In the genomic region with DNA sequence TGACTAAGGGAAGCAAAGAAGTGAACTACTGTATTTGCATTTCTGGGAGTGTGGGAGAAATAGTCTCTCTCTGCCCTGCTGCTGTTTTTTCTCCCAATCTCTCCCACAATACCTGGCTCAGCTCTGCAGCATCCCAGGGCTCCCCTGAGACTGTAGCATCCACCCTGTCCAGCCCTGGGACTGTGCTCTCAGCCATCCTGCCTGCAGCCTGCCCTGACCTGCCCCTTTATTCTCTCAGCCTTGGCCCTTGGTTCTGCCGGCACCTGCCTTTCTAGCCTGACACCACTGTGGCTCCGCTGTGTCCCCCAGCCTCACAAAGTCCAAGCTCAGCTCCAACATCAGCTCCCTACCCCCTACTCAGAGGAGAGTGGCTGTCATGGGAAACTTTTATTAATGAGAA, we compare ENCODE assay signal across 39 cellular contexts. TPM values are rescaled to one million over a fixed set of nuclear protein-coding genes. Genes with fewer than 3 reads are reported as not detected.
"Had no signal": no experiment of that assay in that cellular context is flagged by ENCODE, and none has a peak within 500 bp of the region (broad histone marks: within the 10 kb centered on the region; RNA-seq: fewer than 3 reads in every experiment).

No MANE protein-coding gene starts in this region.

- H3K4me3 ChIP-seq: ascending aorta, cardiac muscle cell had no signal

- H3K4me1 Mint-ChIP-seq: activated B cell treated with CpG ODN at 0.5 μM for 24 hours; activated CD4-positive, alpha-beta T cell treated with anti-CD3 and anti-CD28 coated beads, Interleukin-2, amount 10 ng/mL, durations not matched to agents 24 days and 14 days; activated naive CD4-positive, alpha-beta T cell treated with anti-CD3 and anti-CD28 coated beads, Interleukin-2, amount 10 ng/mL, durations not matched to agents 7 days and 5 days; activated naive CD4-positive, alpha-beta T cell treated with anti-CD3 and anti-CD28 coated beads, Interleukin-2, amount 50 U/mL, for 24 hours; activated naive CD8-positive, alpha-beta T cell treated with anti-CD3 and anti-CD28 coated beads, Interleukin-2, amount 10 ng/mL, durations not matched to agents 7 days and 5 days; activated naive CD8-positive, alpha-beta T cell treated with anti-CD3 and anti-CD28 coated beads, Interleukin-2, amount 50 U/mL, for 24 hours; activated T-helper 17 cell treated with anti-CD3 and anti-CD28 coated beads, Interleukin-2, amount 50 U/mL, for 72 hours; brain; central memory CD8-positive, alpha-beta T cell had no signal

- H3K36me3 ChIP-seq: ascending aorta, cardiac muscle cell had no signal

- H3K27me3 Mint-ChIP-seq: activated CD4-positive, alpha-beta memory T cell treated with anti-CD3 and anti-CD28 coated beads for 36 hours; activated CD4-positive, alpha-beta T cell treated with anti-CD3 and anti-CD28 coated beads, Interleukin-2, amount 10 ng/mL, durations not matched to agents 24 days and 14 days; activated CD8-positive, alpha-beta T cell treated with anti-CD3 and anti-CD28 coated beads for 36 hours; activated naive CD4-positive, alpha-beta T cell treated with anti-CD3 and anti-CD28 coated beads, Interleukin-2, amount 50 U/mL, for 24 hours; activated naive CD8-positive, alpha-beta T cell; activated naive CD8-positive, alpha-beta T cell treated with anti-CD3 and anti-CD28 coated beads, Interleukin-2, amount 10 ng/mL, durations not matched to agents 7 days and 5 days; activated naive CD8-positive, alpha-beta T cell treated with anti-CD3 and anti-CD28 coated beads, Interleukin-2, amount 50 U/mL, for 24 hours; activated T-helper 17 cell treated with anti-CD3 and anti-CD28 coated beads, Interleukin-2, amount 50 U/mL, for 72 hours had no signal

- H3K27me3 ChIP-seq: ascending aorta, cardiac muscle cell had no signal

- H3K9me3 Mint-ChIP-seq: activated B cell treated with CpG ODN at 0.5 μM for 24 hours; activated CD4-positive, alpha-beta memory T cell treated with anti-CD3 and anti-CD28 coated beads for 36 hours; activated CD4-positive, alpha-beta T cell treated with anti-CD3 and anti-CD28 coated beads, Interleukin-2, amount 10 ng/mL, durations not matched to agents 24 days and 14 days; activated CD8-positive, alpha-beta T cell treated with anti-CD3 and anti-CD28 coated beads for 36 hours; activated naive CD4-positive, alpha-beta T cell treated with anti-CD3 and anti-CD28 coated beads, Interleukin-2, amount 10 ng/mL, durations not matched to agents 7 days and 5 days; activated naive CD4-positive, alpha-beta T cell treated with anti-CD3 and anti-CD28 coated beads, Interleukin-2, amount 50 U/mL, for 24 hours; activated naive CD8-positive, alpha-beta T cell treated with anti-CD3 and anti-CD28 coated beads, Interleukin-2, amount 10 ng/mL, durations not matched to agents 7 days and 5 days; activated naive CD8-positive, alpha-beta T cell treated with anti-CD3 and anti-CD28 coated beads, Interleukin-2, amount 50 U/mL, for 24 hours; activated T-cell treated with anti-CD3 and anti-CD28 coated beads, Interleukin-2, amount 50 U/mL, for 4 hours; activated T-cell treated with anti-CD3 and anti-CD28 coated beads, Interleukin-2, amount 50 U/mL, for 72 hours; activated T-helper 1 cell treated with anti-CD3 and anti-CD28 coated beads, Interleukin-12 subunit alpha, Interleukin-12 subunit beta, Interleukin-2, Interleukin-4 antibody, amounts not matched to agents 30 ng/mL and 10 ng/mL and 1 ng/mL, durations not matched to agents 14 hours and 24 hours and 36 hours; activated T-helper 17 cell treated with anti-CD3 and anti-CD28 coated beads, Interleukin-2, amount 50 U/mL, for 72 hours; brain; central memory CD8-positive, alpha-beta T cell; T-helper 1 cell treated with Interleukin-12 subunit alpha and Interleukin-12 subunit beta and Interleukin-4 antibody, amounts not matched to agents 30 μg/mL and 1 μg/mL, for 36 hours; T-helper 2 cell treated with Interferon-gamma antibody and Interleukin-4, amounts not matched to agents 5 μg/mL and 100 μg/mL, for 36 hours had no signal

- DNase-seq: activated B cell treated with CpG ODN at 0.5 μM for 24 hours; activated CD4-positive, alpha-beta memory T cell treated with anti-CD3 and anti-CD28 coated beads for 36 hours; activated CD4-positive, alpha-beta T cell treated with anti-CD3 and anti-CD28 coated beads for 4 hours; activated CD4-positive, alpha-beta T cell treated with anti-CD3 and anti-CD28 coated beads, Interleukin-2, amount 10 ng/mL, durations not matched to agents 24 days and 14 days; activated CD4-positive, alpha-beta T cell treated with anti-CD3 and anti-CD28 coated beads, Interleukin-2, amount 50 U/mL, for 1 hour; activated CD4-positive, alpha-beta T cell treated with anti-CD3 and anti-CD28 coated beads, Interleukin-2, amount 50 U/mL, for 4 hours; activated CD4-positive, CD25-positive, alpha-beta regulatory T cell treated with anti-CD3 and anti-CD28 coated beads, Interleukin-2, amount 50 U/mL, for 72 hours; activated CD8-positive, alpha-beta memory T cell treated with anti-CD3 and anti-CD28 coated beads, Interleukin-2, amount 50 U/mL, for 4 hours; activated CD8-positive, alpha-beta T cell treated with anti-CD3 and anti-CD28 coated beads for 36 hours; activated gamma-delta T cell; activated naive CD4-positive, alpha-beta T cell treated with anti-CD3 and anti-CD28 coated beads, Interleukin-2, amount 10 ng/mL, durations not matched to agents 7 days and 5 days; activated naive CD4-positive, alpha-beta T cell treated with Interleukin-2 at 50 U/mL for 16 hours; activated naive CD8-positive, alpha-beta T cell treated with anti-CD3 and anti-CD28 coated beads, Interleukin-2, amount 10 ng/mL, durations not matched to agents 7 days and 5 days; activated naive CD8-positive, alpha-beta T cell treated with anti-CD3 and anti-CD28 coated beads, Interleukin-2, amount 50 U/mL, for 24 hours; activated T-cell treated with anti-CD3 and anti-CD28 coated beads for 4 hours; activated T-cell treated with anti-CD3 and anti-CD28 coated beads, Interleukin-2, amount 50 U/mL, for 1 hour; activated T-cell treated with anti-CD3 and anti-CD28 coated beads, Interleukin-2, amount 50 U/mL, for 4 hours; activated T-cell treated with anti-CD3 and anti-CD28 coated beads, Interleukin-2, amount 50 U/mL, for 72 hours; amygdala; anterior cingulate cortex; caudate nucleus; cerebellar nuclear complex; T-helper 1 cell; T-helper 2 cell; T-helper 9 cell had no signal

- FAIRE-seq: bronchial epithelial cell, TTC549 had no signal

- H3K9me3 ChIP-seq: ascending aorta had no signal

- ATAC-seq: activated CD8-positive, alpha-beta T cell treated with anti-CD3 and anti-CD28 coated beads for 36 hours; activated naive CD8-positive, alpha-beta T cell treated with anti-CD3 and anti-CD28 coated beads, Interleukin-2, amount 50 U/mL, for 24 hours; activated T-cell treated with anti-CD3 and anti-CD28 coated beads, Interleukin-2, amount 50 U/mL, for 4 hours; activated T-cell treated with anti-CD3 and anti-CD28 coated beads, Interleukin-2, amount 50 U/mL, for 72 hours; activated T-helper 17 cell treated with anti-CD3 and anti-CD28 coated beads, Interleukin-2, amount 50 U/mL, for 72 hours had no signal

- H3K4me1 ChIP-seq: ascending aorta had no signal

- H3K27ac ChIP-seq: ascending aorta, cardiac muscle cell, VCaP had no signal

- H3K36me3 Mint-ChIP-seq: activated CD4-positive, alpha-beta memory T cell treated with anti-CD3 and anti-CD28 coated beads for 36 hours; activated naive CD4-positive, alpha-beta T cell treated with anti-CD3 and anti-CD28 coated beads, Interleukin-2, amount 10 ng/mL, durations not matched to agents 7 days and 5 days; activated naive CD4-positive, alpha-beta T cell treated with anti-CD3 and anti-CD28 coated beads, Interleukin-2, amount 50 U/mL, for 24 hours; activated naive CD8-positive, alpha-beta T cell; activated naive CD8-positive, alpha-beta T cell treated with anti-CD3 and anti-CD28 coated beads, Interleukin-2, amount 10 ng/mL, durations not matched to agents 7 days and 5 days; brain had no signal

- H3K27ac Mint-ChIP-seq: activated B cell treated with CpG ODN at 0.5 μM for 24 hours; activated CD4-positive, alpha-beta memory T cell treated with anti-CD3 and anti-CD28 coated beads for 36 hours; activated CD4-positive, alpha-beta T cell treated with anti-CD3 and anti-CD28 coated beads, Interleukin-2, amount 10 ng/mL, durations not matched to agents 24 days and 14 days; activated CD8-positive, alpha-beta T cell treated with anti-CD3 and anti-CD28 coated beads for 36 hours; activated naive CD4-positive, alpha-beta T cell treated with anti-CD3 and anti-CD28 coated beads, Interleukin-2, amount 10 ng/mL, durations not matched to agents 7 days and 5 days; activated naive CD4-positive, alpha-beta T cell treated with anti-CD3 and anti-CD28 coated beads, Interleukin-2, amount 50 U/mL, for 24 hours; activated naive CD8-positive, alpha-beta T cell; activated naive CD8-positive, alpha-beta T cell treated with anti-CD3 and anti-CD28 coated beads, Interleukin-2, amount 10 ng/mL, durations not matched to agents 7 days and 5 days; activated naive CD8-positive, alpha-beta T cell treated with anti-CD3 and anti-CD28 coated beads, Interleukin-2, amount 50 U/mL, for 24 hours; activated T-cell treated with anti-CD3 and anti-CD28 coated beads, Interleukin-2, amount 50 U/mL, for 72 hours; activated T-helper 1 cell treated with anti-CD3 and anti-CD28 coated beads, Interleukin-12 subunit alpha, Interleukin-12 subunit beta, Interleukin-2, Interleukin-4 antibody, amounts not matched to agents 30 ng/mL and 10 ng/mL and 1 ng/mL, durations not matched to agents 14 hours and 24 hours and 36 hours; activated T-helper 17 cell treated with anti-CD3 and anti-CD28 coated beads, Interleukin-2, amount 50 U/mL, for 72 hours; brain; T-helper 1 cell treated with Interleukin-12 subunit alpha and Interleukin-12 subunit beta and Interleukin-4 antibody, amounts not matched to agents 30 μg/mL and 1 μg/mL, for 36 hours; T-helper 2 cell treated with Interferon-gamma antibody and Interleukin-4, amounts not matched to agents 5 μg/mL and 100 μg/mL, for 36 hours had no signal

- H3K4me3 Mint-ChIP-seq: activated B cell treated with CpG ODN at 0.5 μM for 24 hours; activated CD4-positive, alpha-beta memory T cell treated with anti-CD3 and anti-CD28 coated beads for 36 hours; activated CD4-positive, alpha-beta T cell treated with anti-CD3 and anti-CD28 coated beads, Interleukin-2, amount 10 ng/mL, durations not matched to agents 24 days and 14 days; activated CD8-positive, alpha-beta T cell treated with anti-CD3 and anti-CD28 coated beads for 36 hours; activated naive CD4-positive, alpha-beta T cell treated with anti-CD3 and anti-CD28 coated beads, Interleukin-2, amount 10 ng/mL, durations not matched to agents 7 days and 5 days; activated naive CD4-positive, alpha-beta T cell treated with anti-CD3 and anti-CD28 coated beads, Interleukin-2, amount 50 U/mL, for 24 hours; activated naive CD8-positive, alpha-beta T cell; activated naive CD8-positive, alpha-beta T cell treated with anti-CD3 and anti-CD28 coated beads, Interleukin-2, amount 10 ng/mL, durations not matched to agents 7 days and 5 days; activated naive CD8-positive, alpha-beta T cell treated with anti-CD3 and anti-CD28 coated beads, Interleukin-2, amount 50 U/mL, for 24 hours; activated T-cell treated with anti-CD3 and anti-CD28 coated beads, Interleukin-2, amount 50 U/mL, for 4 hours; activated T-cell treated with anti-CD3 and anti-CD28 coated beads, Interleukin-2, amount 50 U/mL, for 72 hours; activated T-helper 1 cell treated with anti-CD3 and anti-CD28 coated beads, Interleukin-12 subunit alpha, Interleukin-12 subunit beta, Interleukin-2, Interleukin-4 antibody, amounts not matched to agents 30 ng/mL and 10 ng/mL and 1 ng/mL, durations not matched to agents 14 hours and 24 hours and 36 hours; activated T-helper 17 cell treated with anti-CD3 and anti-CD28 coated beads, Interleukin-2, amount 50 U/mL, for 72 hours; brain; central memory CD8-positive, alpha-beta T cell; T-helper 1 cell treated with Interleukin-12 subunit alpha and Interleukin-12 subunit beta and Interleukin-4 antibody, amounts not matched to agents 30 μg/mL and 1 μg/mL, for 36 hours; T-helper 2 cell treated with Interferon-gamma antibody and Interleukin-4, amounts not matched to agents 5 μg/mL and 100 μg/mL, for 36 hours had no signal

RNA-seq across cellular contexts. Expression of a gene that starts 1.9 kb away (rescaled TPM):
- total RNA-seq: activated B cell treated with CpG ODN at 0.5 μM for 24 hours; activated CD4-positive, alpha-beta memory T cell treated with anti-CD3 and anti-CD28 coated beads for 36 hours; activated CD4-positive, alpha-beta T cell treated with anti-CD3 and anti-CD28 coated beads, Interleukin-2, amount 10 ng/mL, durations not matched to agents 24 days and 14 days; activated CD8-positive, alpha-beta memory T cell treated with anti-CD3 and anti-CD28 coated beads for 36 hours; activated CD8-positive, alpha-beta T cell treated with anti-CD3 and anti-CD28 coated beads for 36 hours; activated naive CD8-positive, alpha-beta T cell treated with anti-CD3 and anti-CD28 coated beads, Interleukin-2, amount 10 ng/mL, durations not matched to agents 7 days and 5 days; activated T-cell treated with anti-CD3 and anti-CD28 coated beads, Interleukin-2, amount 50 U/mL, for 4 hours; activated T-cell treated with anti-CD3 and anti-CD28 coated beads, Interleukin-2, amount 50 U/mL, for 72 hours; activated T-helper 1 cell treated with anti-CD3 and anti-CD28 coated beads, Interleukin-12 subunit alpha, Interleukin-12 subunit beta, Interleukin-2, Interleukin-4 antibody, amounts not matched to agents 30 ng/mL and 10 ng/mL and 1 ng/mL, durations not matched to agents 14 hours and 24 hours and 36 hours; activated T-helper 17 cell treated with anti-CD3 and anti-CD28 coated beads, Interleukin-2, amount 50 U/mL, for 72 hours; ascending aorta; bronchial epithelial cell; cardiac muscle cell had no signal
- polyA plus RNA-seq: cardiac muscle cell had no signal

RNA-seq across cellular contexts. Expression of a gene that starts 6.7 kb away (rescaled TPM):
- total RNA-seq: activated B cell treated with CpG ODN at 0.5 μM for 24 hours; activated CD4-positive, alpha-beta memory T cell treated with anti-CD3 and anti-CD28 coated beads for 36 hours; activated CD4-positive, alpha-beta T cell treated with anti-CD3 and anti-CD28 coated beads, Interleukin-2, amount 10 ng/mL, durations not matched to agents 24 days and 14 days; activated CD8-positive, alpha-beta memory T cell treated with anti-CD3 and anti-CD28 coated beads for 36 hours; activated CD8-positive, alpha-beta T cell treated with anti-CD3 and anti-CD28 coated beads for 36 hours; activated naive CD8-positive, alpha-beta T cell treated with anti-CD3 and anti-CD28 coated beads, Interleukin-2, amount 10 ng/mL, durations not matched to agents 7 days and 5 days; activated T-cell treated with anti-CD3 and anti-CD28 coated beads, Interleukin-2, amount 50 U/mL, for 4 hours; activated T-cell treated with anti-CD3 and anti-CD28 coated beads, Interleukin-2, amount 50 U/mL, for 72 hours; activated T-helper 1 cell treated with anti-CD3 and anti-CD28 coated beads, Interleukin-12 subunit alpha, Interleukin-12 subunit beta, Interleukin-2, Interleukin-4 antibody, amounts not matched to agents 30 ng/mL and 10 ng/mL and 1 ng/mL, durations not matched to agents 14 hours and 24 hours and 36 hours; activated T-helper 17 cell treated with anti-CD3 and anti-CD28 coated beads, Interleukin-2, amount 50 U/mL, for 72 hours; ascending aorta; bronchial epithelial cell; cardiac muscle cell had no signal

RNA-seq across cellular contexts. Expression of a gene that starts 48.7 kb away (rescaled TPM):
- total RNA-seq: activated B cell treated with CpG ODN at 0.5 μM for 24 hours; activated CD4-positive, alpha-beta memory T cell treated with anti-CD3 and anti-CD28 coated beads for 36 hours; activated CD4-positive, alpha-beta T cell treated with anti-CD3 and anti-CD28 coated beads, Interleukin-2, amount 10 ng/mL, durations not matched to agents 24 days and 14 days; activated CD8-positive, alpha-beta memory T cell treated with anti-CD3 and anti-CD28 coated beads for 36 hours; activated CD8-positive, alpha-beta T cell treated with anti-CD3 and anti-CD28 coated beads for 36 hours; activated naive CD8-positive, alpha-beta T cell treated with anti-CD3 and anti-CD28 coated beads, Interleukin-2, amount 10 ng/mL, durations not matched to agents 7 days and 5 days; activated T-helper 1 cell treated with anti-CD3 and anti-CD28 coated beads, Interleukin-12 subunit alpha, Interleukin-12 subunit beta, Interleukin-2, Interleukin-4 antibody, amounts not matched to agents 30 ng/mL and 10 ng/mL and 1 ng/mL, durations not matched to agents 14 hours and 24 hours and 36 hours; activated T-helper 17 cell treated with anti-CD3 and anti-CD28 coated beads, Interleukin-2, amount 50 U/mL, for 72 hours; ascending aorta; bronchial epithelial cell; cardiac muscle cell had no signal
- polyA plus RNA-seq: cardiac muscle cell had no signal

RNA-seq across cellular contexts. Expression of a gene that starts 50.1 kb away (rescaled TPM):
- total RNA-seq: activated B cell treated with CpG ODN at 0.5 μM for 24 hours; activated CD4-positive, alpha-beta memory T cell treated with anti-CD3 and anti-CD28 coated beads for 36 hours; activated CD4-positive, alpha-beta T cell treated with anti-CD3 and anti-CD28 coated beads, Interleukin-2, amount 10 ng/mL, durations not matched to agents 24 days and 14 days; activated CD8-positive, alpha-beta memory T cell treated with anti-CD3 and anti-CD28 coated beads for 36 hours; activated CD8-positive, alpha-beta T cell treated with anti-CD3 and anti-CD28 coated beads for 36 hours; activated naive CD8-positive, alpha-beta T cell treated with anti-CD3 and anti-CD28 coated beads, Interleukin-2, amount 10 ng/mL, durations not matched to agents 7 days and 5 days; activated T-cell treated with anti-CD3 and anti-CD28 coated beads, Interleukin-2, amount 50 U/mL, for 4 hours; activated T-cell treated with anti-CD3 and anti-CD28 coated beads, Interleukin-2, amount 50 U/mL, for 72 hours; activated T-helper 1 cell treated with anti-CD3 and anti-CD28 coated beads, Interleukin-12 subunit alpha, Interleukin-12 subunit beta, Interleukin-2, Interleukin-4 antibody, amounts not matched to agents 30 ng/mL and 10 ng/mL and 1 ng/mL, durations not matched to agents 14 hours and 24 hours and 36 hours; activated T-helper 17 cell treated with anti-CD3 and anti-CD28 coated beads, Interleukin-2, amount 50 U/mL, for 72 hours; ascending aorta; bronchial epithelial cell; cardiac muscle cell had no signal
- polyA plus RNA-seq: cardiac muscle cell had no signal
